Comparison of ENCODE assay signal across 20 cellular contexts in genomic region chr14:59374048-59374447, GRCh38.
"Had no signal": no experiment of that assay in that cellular context is flagged by ENCODE, and none has a peak within 500 bp of the region (broad histone marks: within the 10 kb centered on the region; RNA-seq: fewer than 3 reads in every experiment).

No MANE protein-coding gene starts in this region.

- FAIRE-seq: bronchial epithelial cell had no signal

- ATAC-seq: effector memory CD8-positive, alpha-beta T cell; gastrocnemius medialis; heart left ventricle; naive thymus-derived CD4-positive, alpha-beta T cell had no signal

- H3K27ac ChIP-seq: ascending aorta, gastrocnemius medialis, neutrophil had no signal

- H3K27me3 ChIP-seq: ascending aorta, gastrocnemius medialis, heart left ventricle, neutrophil, tibial nerve had no signal

- H3K4me3 ChIP-seq: ascending aorta, gastrocnemius medialis, heart left ventricle, smooth muscle cell, tibial nerve had no signal

- H3K9me3 ChIP-seq: ascending aorta, gastrocnemius medialis, heart left ventricle, neutrophil, tibial nerve had no signal

- DNase-seq: activated CD4-positive, alpha-beta T cell treated with anti-CD3 and anti-CD28 coated beads, Interleukin-2, amount 50 U/mL, for 4 hours; activated CD4-positive, CD25-positive, alpha-beta regulatory T cell treated with anti-CD3 and anti-CD28 coated beads, Interleukin-2, amount 50 U/mL, for 72 hours; activated naive CD4-positive, alpha-beta T cell treated with anti-CD3 and anti-CD28 coated beads, Interleukin-2, amount 10 ng/mL, durations not matched to agents 7 days and 5 days; effector memory CD8-positive, alpha-beta T cell; gastrocnemius medialis; heart left ventricle; immature natural killer cell; naive thymus-derived CD4-positive, alpha-beta T cell; posterior cingulate gyrus; retina; stimulated activated CD4-positive, alpha-beta T cell treated with anti-CD3 and anti-CD28 coated beads, Interleukin-4, amount 100 ng/mL, for 4 hours; stimulated activated CD8-positive, alpha-beta memory T cell treated with anti-CD3 and anti-CD28 coated beads, Interleukin-4, amount 100 ng/mL, for 48 hours; stimulated activated naive CD4-positive, alpha-beta T cell treated with Interleukin-2 at 50 U/mL for 16 hours; substantia nigra; T1000 had no signal

- H3K36me3 ChIP-seq: neutrophil had no signal
